8 cellular contexts compared by ENCODE assay signal in genomic region chr12:56120158-56120846, GRCh38. TPM values are rescaled to one million over a fixed set of nuclear protein-coding genes. Genes with fewer than 3 reads are reported as not detected.
DNase-seq lines count a peak whose midpoint lies in the region; ATAC-seq, FAIRE-seq and TF ChIP-seq lines count a peak whose summit lies in the region.

No MANE protein-coding gene starts in this region.

- TF ChIP-seq CTCF in K562 (IDR thresholded peaks at IDR 0.05 in 2 of 3, conservative IDR thresholded peaks at IDR 0.05 in 1 of 3; ENCODE audit: insufficient read depth in 2 of 3, low read depth in 1 of 3, low read length in 3 of 3) (no peak), mesothelial cell of epicardium (IDR thresholded peaks at IDR 0.05; ENCODE audit: unreplicated experiment) (no peak), upper lobe of left lung (IDR thresholded peaks at IDR 0.05) (no peak)

- peaks cover 23% of the 10 kb centered on the region for H3K36me3 Mint-ChIP-seq in activated naive CD4-positive, alpha-beta T cell treated with anti-CD3 and anti-CD28 coated beads for 36 hours (ENCODE audit: low read depth)
- H3K36me3 Mint-ChIP-seq in mesothelial cell of epicardium: peaks cover 2% of the 10 kb centered on the region

- 89% methylated on average over 17 of the region's 17 CpGs for WGBS in K562 (ENCODE audit: insufficient coverage, low coverage, missing lambda C conversion rate)
- 93 to 95% methylated on average over 16 to 17 of the region's 17 CpGs for WGBS in upper lobe of left lung, 2 donors

- H3K27ac Mint-ChIP-seq in activated naive CD4-positive, alpha-beta T cell treated with anti-CD3 and anti-CD28 coated beads for 36 hours: peak overlapping the region; percentile 26
- peak overlapping the region; percentile 100 for H3K27ac Mint-ChIP-seq in mesothelial cell of epicardium

- TF ChIP-seq RAD21 in K562 (CRISPR knock-in tag; conservative IDR thresholded peaks at IDR 0.05 in 1 of 2, IDR thresholded peaks at IDR 0.05 in 1 of 2): no peak

- H4K20me1 ChIP-seq in K562 (replicated peaks; ENCODE audit: control insufficient read depth, insufficient read depth, low read length): no peaks in the 10 kb centered on the region

- no peaks in the 10 kb centered on the region for H3K27me3 ChIP-seq in K562 (ENCODE audit: control insufficient read depth in 2 of 2, insufficient read depth in 2 of 2, low read length in 2 of 2)
- H3K27me3 ChIP-seq in upper lobe of left lung: no peaks in the 10 kb centered on the region

- no peak for FAIRE-seq in K562 (lab: Jason Lieb, UNC)

- intact Hi-C loops in activated naive CD4-positive, alpha-beta T cell treated with anti-CD3 and anti-CD28 coated beads for 36 hours (cut with micrococcal nuclease): no loop called here
- intact Hi-C loops in K562 (cut with micrococcal nuclease): no loop called here

- peak overlapping the region; percentile 82; the same call in 1 of the 2 replicates for H2AFZ ChIP-seq in K562 (ENCODE audit: low read depth, low read length)

- peaks cover 27% of the 10 kb centered on the region for H3K36me3 ChIP-seq in K562 (ENCODE audit: control insufficient read depth, insufficient read depth, low read length)
- peaks cover 9 to 27% (median 14%) of the 10 kb centered on the region in 4 donors for H3K36me3 ChIP-seq in upper lobe of left lung

- no peak overlapping the region for H3K4me3 Mint-ChIP-seq in activated naive CD4-positive, alpha-beta T cell treated with anti-CD3 and anti-CD28 coated beads for 36 hours
- no peak overlapping the region for H3K4me3 Mint-ChIP-seq in mesothelial cell of epicardium

- DNase-seq in activated naive CD4-positive, alpha-beta T cell treated with anti-CD3 and anti-CD28 coated beads for 36 hours: no peak
- DNase-seq in activated naive CD4-positive, alpha-beta T cell treated with anti-CD3 and anti-CD28 coated beads, Interleukin-2, amount 50 U/mL, for 16 hours: no peak
- DNase-seq in K562 (ENCODE audit: extremely low read depth in 1 of 4, low spot score in 3 of 4): peak in 3 of 4 experiments; percentile 30 to 48 (median 44)
- DNase-seq in mesothelial cell of epicardium (ENCODE audit: low spot score in 2 of 2, unreplicated experiment in 2 of 2): no peak
- DNase-seq in upper lobe of left lung: no peak
- no peak for DNase-seq in activated CD8-positive, alpha-beta memory T cell treated with anti-CD3 and anti-CD28 coated beads, Interleukin-2, amount 50 U/mL, for 4 hours
- DNase-seq in T1000 (lab: John Stamatoyannopoulos, UW): no peak
- DNase-seq in NCI-H774 (lab: John Stamatoyannopoulos, UW): no peak

- H3K4me3 ChIP-seq in K562: no peak overlapping the region
- H3K4me3 ChIP-seq in upper lobe of left lung: no peak overlapping the region

- POLR2A ChIA-PET in K562 (lab: Yijun Ruan, JAX): interaction anchor here (0.6 to 5.3 kb wide), 5 partner anchors 8 to 212 kb away, joined by 3 to 54 read pairs (median 7); partner anchors contain the start of genes ESYT1, MYL6 and SMARCC2

- no peaks in the 10 kb centered on the region for H3K9me3 Mint-ChIP-seq in activated naive CD4-positive, alpha-beta T cell treated with anti-CD3 and anti-CD28 coated beads for 36 hours
- no peaks in the 10 kb centered on the region for H3K9me3 Mint-ChIP-seq in mesothelial cell of epicardium

- CTCF ChIA-PET in activated naive CD4-positive, alpha-beta T cell treated with anti-CD3 and anti-CD28 coated beads for 36 hours (lab: Charles Lee): interaction anchor here (0.6 to 7.9 kb wide), 22 partner anchors 8 to 349 kb away, joined by 3 to 86 read pairs (median 4); partner anchors contain the start of genes ANKRD52, ESYT1, RNF41 and SMARCC2
- CTCF ChIA-PET in K562 (lab: Yijun Ruan, JAX; ENCODE audit: low intra/inter-chr PET ratio): interaction anchor here (0.6 to 3.8 kb wide), 5 partner anchors 67 to 344 kb away, joined by 3 to 36 read pairs (median 13); partner anchors contain the start of genes NABP2 and SMARCC2

- TF ChIP-seq EP300 in K562 (IDR thresholded peaks at IDR 0.05; ENCODE audit: low read length): no peak
- no peak for TF ChIP-seq EP300 in upper lobe of left lung (IDR thresholded peaks at IDR 0.05)

- in situ Hi-C loops in K562 (cut with MboI): loop anchor here (10.0 kb wide), 1 partner anchor 344 kb away; the partner anchor contains the start of gene SPRYD4

- BruUV-seq in K562 (replicated peaks; lab: Mats Ljungman, UMichigan): no TSS peak

- H3K9me3 ChIP-seq in K562 (replicated peaks; ENCODE audit: control insufficient read depth, insufficient read depth, low read depth, low read length) (peaks cover 4% of the 10 kb centered on the region), upper lobe of left lung (no peaks in the 10 kb centered on the region)

- ATAC-seq in K562: no peak
- ATAC-seq in upper lobe of left lung (ENCODE audit: low FRiP score in 2 of 2): no peak

- H3K27ac ChIP-seq in K562 (ENCODE audit: extremely low read depth, low read depth, low read length): peak overlapping the region; percentile 44; the same call in 2 of the 3 replicates
- H3K27ac ChIP-seq in upper lobe of left lung: peak overlapping the region in 3 of 4 donors; percentile 76 to 95 (median 91)

- peaks cover 23% of the 10 kb centered on the region for H3K4me1 Mint-ChIP-seq in activated naive CD4-positive, alpha-beta T cell treated with anti-CD3 and anti-CD28 coated beads for 36 hours (ENCODE audit: low read depth)
- H3K4me1 Mint-ChIP-seq in mesothelial cell of epicardium: peaks cover 27% of the 10 kb centered on the region

- H3K4me2 ChIP-seq in K562 (ENCODE audit: insufficient read depth, low read length): peak overlapping the region; percentile 89; the same call in 1 of the 2 replicates

- H3K27me3 Mint-ChIP-seq in activated naive CD4-positive, alpha-beta T cell treated with anti-CD3 and anti-CD28 coated beads for 36 hours (ENCODE audit: low read depth): no peaks in the 10 kb centered on the region
- no peaks in the 10 kb centered on the region for H3K27me3 Mint-ChIP-seq in mesothelial cell of epicardium (ENCODE audit: low read depth)

- H3K79me2 ChIP-seq in K562 (ENCODE audit: control insufficient read depth, insufficient read depth, low read length): peaks cover 28% of the 10 kb centered on the region

- no peak for TF ChIP-seq POLR2A in K562 (conservative IDR thresholded peaks at IDR 0.05)
- TF ChIP-seq POLR2A in upper lobe of left lung (IDR thresholded peaks at IDR 0.05): no peak

- no peaks in the 10 kb centered on the region for H3K9me1 ChIP-seq in K562 (ENCODE audit: control insufficient read depth, insufficient read depth, low read length)

- peak overlapping the region in 1 of 2 experiments; percentile 49; a peak in 2 of 4 replicates for H3K9ac ChIP-seq in K562 (ENCODE audit: insufficient read depth in 1 of 2, low read depth in 2 of 2, low read length in 2 of 2)

- H3K4me1 ChIP-seq in K562 (replicated peaks in 1 of 2; ENCODE audit: control insufficient read depth in 2 of 2, insufficient read depth in 2 of 2, low read length in 2 of 2): peaks cover 21 to 34% of the 10 kb centered on the region in 2 experiments
- peaks cover 24 to 42% (median 30%) of the 10 kb centered on the region in 4 donors for H3K4me1 ChIP-seq in upper lobe of left lung

RNA-seq across cellular contexts. Expression of gene ZC3H10, which starts 2.2 kb away (rescaled TPM):
- total RNA-seq in activated naive CD4-positive, alpha-beta T cell treated with anti-CD3 and anti-CD28 coated beads for 36 hours: 1 to 10 TPM; 6.4 to 6.6 TPM
- 9.2 and 15.6 TPM in 2 replicates for total RNA-seq in K562 (2011; cell fraction: chromatin; rRNA removed; ENCODE audit: low replicate concordance)
- total RNA-seq in K562 (2011; cell fraction: nucleolus; rRNA removed): 12.5 and 14.0 TPM in 2 replicates
- total RNA-seq in K562 (2011; cell fraction: nucleoplasm; rRNA removed): 16.0 and 23.7 TPM in 2 replicates
- total RNA-seq in K562 (2014; rRNA removed) (2.2 and 2.3 TPM in 2 replicates), K562 (2014; rRNA removed; fragmentation: Illumina TruSeq; extraction: Trizol) (2.4 and 2.7 TPM in 2 replicates), K562 (2015; rRNA removed; fragmentation: Illumina TruSeq; extraction: Trizol) (3.0 and 3.8 TPM in 2 replicates), K562 (2021) (3.3 and 4.1 TPM in 2 replicates), mesothelial cell of epicardium (7.8 to 9.2 TPM (median 8.0 TPM) in 3 replicates), upper lobe of left lung (10 to 100 TPM in 2 of 6 donors, 1 to 10 TPM in 4; 2.1 to 22.0 (median 6.4) TPM)
- polyA plus RNA-seq in K562 (2011; rRNA removed) (1.0 and 1.1 TPM in 2 replicates), K562 (2014; fragmentation: Illumina TruSeq; extraction: Trizol) (1.6 and 1.9 TPM in 2 replicates), K562 (2014; fragmentation: Nextera tagmentation; extraction: Ambion mirVana) (under 1 TPM; 0.31 to 0.46 TPM), K562 (2014; rRNA removed) (1.4 and 1.7 TPM in 2 replicates)
- 1.1 and 1.5 TPM in 2 replicates for polyA plus RNA-seq in K562 (2011; cell fraction: cytosol; rRNA removed)
- 3.3 and 4.3 TPM in 2 replicates for polyA plus RNA-seq in K562 (2011; cell fraction: nucleus; rRNA removed)
- 1.9 and 2.8 TPM in 2 replicates for polyA plus RNA-seq in K562 (2012)
- polyA minus RNA-seq in K562 (2011; rRNA and poly(A)+ RNA removed): 5.3 and 6.2 TPM in 2 replicates
- 0.95 and 1.5 TPM in 2 replicates for polyA minus RNA-seq in K562 (2011; cell fraction: cytosol; rRNA and poly(A)+ RNA removed)
- polyA minus RNA-seq in K562 (2011; cell fraction: nucleus; rRNA and poly(A)+ RNA removed): 9.2 and 17.8 TPM in 2 replicates

RNA-seq across cellular contexts. Expression of gene RPL41, which starts 3.9 kb away (rescaled TPM):
- total RNA-seq in activated naive CD4-positive, alpha-beta T cell treated with anti-CD3 and anti-CD28 coated beads for 36 hours: 1,000 to 10,000 TPM; 5,971 to 6,299 TPM
- total RNA-seq in K562 (2011; cell fraction: chromatin; rRNA removed; ENCODE audit: low replicate concordance): 471 and 502 TPM in 2 replicates
- total RNA-seq in K562 (2011; cell fraction: nucleolus; rRNA removed): 714 and 769 TPM in 2 replicates
- 1,389 and 2,616 TPM in 2 replicates for total RNA-seq in K562 (2011; cell fraction: nucleoplasm; rRNA removed)
- total RNA-seq in K562 (2014; rRNA removed) (4,680 and 5,042 TPM in 2 replicates), K562 (2014; rRNA removed; fragmentation: Illumina TruSeq; extraction: Trizol) (4,828 and 4,834 TPM in 2 replicates), K562 (2015; rRNA removed; fragmentation: Illumina TruSeq; extraction: Trizol) (4,355 and 4,529 TPM in 2 replicates), K562 (2021) (3,403 and 3,805 TPM in 2 replicates), mesothelial cell of epicardium (3,814 to 4,057 TPM (median 4,017 TPM) in 3 replicates), upper lobe of left lung (1,000 to 10,000 TPM; 1,377 to 3,349 (median 3,110) TPM)
- polyA plus RNA-seq in K562 (2011; rRNA removed) (9,327 and 10,494 TPM in 2 replicates), K562 (2014; fragmentation: Illumina TruSeq; extraction: Trizol) (5,551 and 5,604 TPM in 2 replicates), K562 (2014; fragmentation: Nextera tagmentation; extraction: Ambion mirVana) (over 10,000 TPM; 10,697 to 11,276 TPM), K562 (2014; rRNA removed) (6,115 and 7,868 TPM in 2 replicates)
- polyA plus RNA-seq in K562 (2011; cell fraction: cytosol; rRNA removed): 7,179 and 13,806 TPM in 2 replicates
- polyA plus RNA-seq in K562 (2011; cell fraction: nucleus; rRNA removed): 2,948 and 5,202 TPM in 2 replicates
- polyA plus RNA-seq in K562 (2012): 7,782 and 11,481 TPM in 2 replicates
- 1,996 and 2,558 TPM in 2 replicates for polyA minus RNA-seq in K562 (2011; rRNA and poly(A)+ RNA removed)
- 912 and 1,093 TPM in 2 replicates for polyA minus RNA-seq in K562 (2011; cell fraction: cytosol; rRNA and poly(A)+ RNA removed)
- 197 and 533 TPM in 2 replicates for polyA minus RNA-seq in K562 (2011; cell fraction: nucleus; rRNA and poly(A)+ RNA removed)

RNA-seq across cellular contexts. Expression of gene ESYT1, which starts 7.8 kb away (rescaled TPM):
- 10 to 100 TPM; 87.4 to 88.9 TPM for total RNA-seq in activated naive CD4-positive, alpha-beta T cell treated with anti-CD3 and anti-CD28 coated beads for 36 hours
- 495 and 946 TPM in 2 replicates for total RNA-seq in K562 (2011; cell fraction: chromatin; rRNA removed; ENCODE audit: low replicate concordance)
- 651 and 665 TPM in 2 replicates for total RNA-seq in K562 (2011; cell fraction: nucleolus; rRNA removed)
- 590 and 653 TPM in 2 replicates for total RNA-seq in K562 (2011; cell fraction: nucleoplasm; rRNA removed)
- total RNA-seq in K562 (2014; rRNA removed) (176 and 237 TPM in 2 replicates), K562 (2014; rRNA removed; fragmentation: Illumina TruSeq; extraction: Trizol) (113 and 132 TPM in 2 replicates), K562 (2015; rRNA removed; fragmentation: Illumina TruSeq; extraction: Trizol) (132 and 133 TPM in 2 replicates), K562 (2021) (237 and 251 TPM in 2 replicates), mesothelial cell of epicardium (64.7 to 69.4 TPM (median 67.2 TPM) in 3 replicates), upper lobe of left lung (100 to 1,000 TPM in 5 of 6 donors, 10 to 100 TPM in 1; 73.9 to 132 (median 112) TPM)
- polyA plus RNA-seq in K562 (2011; rRNA removed) (164 and 228 TPM in 2 replicates), K562 (2014; fragmentation: Illumina TruSeq; extraction: Trizol) (396 and 420 TPM in 2 replicates), K562 (2014; fragmentation: Nextera tagmentation; extraction: Ambion mirVana) (100 to 1,000 TPM; 156 to 194 TPM), K562 (2014; rRNA removed) (146 and 160 TPM in 2 replicates)
- 207 and 344 TPM in 2 replicates for polyA plus RNA-seq in K562 (2011; cell fraction: cytosol; rRNA removed)
- polyA plus RNA-seq in K562 (2011; cell fraction: nucleus; rRNA removed): 429 and 469 TPM in 2 replicates
- 168 and 357 TPM in 2 replicates for polyA plus RNA-seq in K562 (2012)
- polyA minus RNA-seq in K562 (2011; rRNA and poly(A)+ RNA removed): 245 and 274 TPM in 2 replicates
- polyA minus RNA-seq in K562 (2011; cell fraction: cytosol; rRNA and poly(A)+ RNA removed): 212 and 259 TPM in 2 replicates
- 126 and 169 TPM in 2 replicates for polyA minus RNA-seq in K562 (2011; cell fraction: nucleus; rRNA and poly(A)+ RNA removed)

RNA-seq across cellular contexts. Expression of gene PA2G4, which starts 15.9 kb away (rescaled TPM):
- 100 to 1,000 TPM; 398 to 411 TPM for total RNA-seq in activated naive CD4-positive, alpha-beta T cell treated with anti-CD3 and anti-CD28 coated beads for 36 hours
- 443 and 498 TPM in 2 replicates for total RNA-seq in K562 (2011; cell fraction: chromatin; rRNA removed; ENCODE audit: low replicate concordance)
- total RNA-seq in K562 (2011; cell fraction: nucleolus; rRNA removed): 275 and 278 TPM in 2 replicates
- 263 and 304 TPM in 2 replicates for total RNA-seq in K562 (2011; cell fraction: nucleoplasm; rRNA removed)
- total RNA-seq in K562 (2014; rRNA removed) (740 and 811 TPM in 2 replicates), K562 (2014; rRNA removed; fragmentation: Illumina TruSeq; extraction: Trizol) (547 and 561 TPM in 2 replicates), K562 (2015; rRNA removed; fragmentation: Illumina TruSeq; extraction: Trizol) (712 TPM in 2 replicates), K562 (2021) (463 and 470 TPM in 2 replicates), mesothelial cell of epicardium (90.4 to 96.7 TPM (median 91.4 TPM) in 3 replicates), upper lobe of left lung (100 to 1,000 TPM in 1 of 6 donors, 10 to 100 TPM in 5; 36.7 to 103 (median 70.7) TPM)
- polyA plus RNA-seq in K562 (2011; rRNA removed) (650 and 925 TPM in 2 replicates), K562 (2014; fragmentation: Illumina TruSeq; extraction: Trizol) (777 and 884 TPM in 2 replicates), K562 (2014; fragmentation: Nextera tagmentation; extraction: Ambion mirVana) (100 to 1,000 TPM; 230 to 303 TPM), K562 (2014; rRNA removed) (637 and 638 TPM in 2 replicates)
- polyA plus RNA-seq in K562 (2011; cell fraction: cytosol; rRNA removed): 274 and 376 TPM in 2 replicates
- polyA plus RNA-seq in K562 (2011; cell fraction: nucleus; rRNA removed): 287 and 371 TPM in 2 replicates
- 289 and 533 TPM in 2 replicates for polyA plus RNA-seq in K562 (2012)
- 622 and 730 TPM in 2 replicates for polyA minus RNA-seq in K562 (2011; rRNA and poly(A)+ RNA removed)
- 223 and 281 TPM in 2 replicates for polyA minus RNA-seq in K562 (2011; cell fraction: cytosol; rRNA and poly(A)+ RNA removed)
- polyA minus RNA-seq in K562 (2011; cell fraction: nucleus; rRNA and poly(A)+ RNA removed): 90.7 and 174 TPM in 2 replicates

RNA-seq across cellular contexts. Expression of gene MYL6B, which starts 32.1 kb away (rescaled TPM):
- 10 to 100 TPM; 49.2 to 57.5 TPM for total RNA-seq in activated naive CD4-positive, alpha-beta T cell treated with anti-CD3 and anti-CD28 coated beads for 36 hours
- 35.1 and 55.9 TPM in 2 replicates for total RNA-seq in K562 (2011; cell fraction: chromatin; rRNA removed; ENCODE audit: low replicate concordance)
- total RNA-seq in K562 (2011; cell fraction: nucleolus; rRNA removed): 41.3 and 44.7 TPM in 2 replicates
- total RNA-seq in K562 (2011; cell fraction: nucleoplasm; rRNA removed): 39.9 and 49.7 TPM in 2 replicates
- total RNA-seq in K562 (2014; rRNA removed) (67.3 and 70.7 TPM in 2 replicates), K562 (2014; rRNA removed; fragmentation: Illumina TruSeq; extraction: Trizol) (32.9 and 42.8 TPM in 2 replicates), K562 (2015; rRNA removed; fragmentation: Illumina TruSeq; extraction: Trizol) (65.2 and 69.4 TPM in 2 replicates), K562 (2021) (77.3 and 95.4 TPM in 2 replicates), mesothelial cell of epicardium (150 to 151 TPM (median 150 TPM) in 3 replicates), upper lobe of left lung (10 to 100 TPM; 10.5 to 38.4 (median 29.1) TPM)
- polyA plus RNA-seq in K562 (2011; rRNA removed) (65.7 and 66.5 TPM in 2 replicates), K562 (2014; fragmentation: Illumina TruSeq; extraction: Trizol) (55.7 and 65.2 TPM in 2 replicates), K562 (2014; fragmentation: Nextera tagmentation; extraction: Ambion mirVana) (10 to 100 TPM; 48.2 to 68.6 TPM), K562 (2014; rRNA removed) (69.7 and 75.5 TPM in 2 replicates)
- 64.6 and 71.6 TPM in 2 replicates for polyA plus RNA-seq in K562 (2011; cell fraction: cytosol; rRNA removed)
- polyA plus RNA-seq in K562 (2011; cell fraction: nucleus; rRNA removed): 40.3 and 43.8 TPM in 2 replicates
- polyA plus RNA-seq in K562 (2012): 67.7 and 86.1 TPM in 2 replicates
- 29.8 and 36.9 TPM in 2 replicates for polyA minus RNA-seq in K562 (2011; rRNA and poly(A)+ RNA removed)
- polyA minus RNA-seq in K562 (2011; cell fraction: cytosol; rRNA and poly(A)+ RNA removed): 14.5 and 23.7 TPM in 2 replicates
- 14.0 and 19.5 TPM in 2 replicates for polyA minus RNA-seq in K562 (2011; cell fraction: nucleus; rRNA and poly(A)+ RNA removed)

Comparison
In these comparisons a context has a peak if more than half of its experiments do, and no peak if none do; other contexts are left out.
1. DNase-seq: peak in K562 (3 of 4); none in activated naive CD4-positive, alpha-beta T cell treated with anti-CD3 and anti-CD28 coated beads for 36 hours (single experiment), activated naive CD4-positive, alpha-beta T cell treated with anti-CD3 and anti-CD28 coated beads, Interleukin-2, amount 50 U/mL, for 16 hours (single experiment), mesothelial cell of epicardium (0 of 2), upper lobe of left lung (0 of 2), activated CD8-positive, alpha-beta memory T cell treated with anti-CD3 and anti-CD28 coated beads, Interleukin-2, amount 50 U/mL, for 4 hours (single experiment), T1000 (single experiment) and NCI-H774 (single experiment).